Comparison of ENCODE assay signal across 8 cellular contexts in genomic region chr15:50910426-50910795, GRCh38. TPM values are rescaled to one million over a fixed set of nuclear protein-coding genes. Genes with fewer than 3 reads are reported as not detected.
DNase-seq lines count a peak whose midpoint lies in the region; ATAC-seq, FAIRE-seq and TF ChIP-seq lines count a peak whose summit lies in the region.
"Not testable (repeated sequence)": the region's sequence is repeated elsewhere in the genome, so short reads cannot be mapped to it uniquely, and the experiment has no call there.

No MANE protein-coding gene starts in this region.

- H3K9me3 ChIP-seq in A549; DND-41 (ENCODE audit: insufficient read depth, low read length, severe bottlenecking): not testable (repeated sequence)

- peaks cover 25% of the 10 kb centered on the region for H3K36me3 ChIP-seq in DND-41 (ENCODE audit: insufficient read depth, low read length)

- TF ChIP-seq CTCF in A549 (IDR thresholded peaks at IDR 0.05); DND-41 (IDR thresholded peaks at IDR 0.05; ENCODE audit: borderline replicate concordance, extremely low read depth, low read length, poor library complexity, severe bottlenecking); astrocyte of the cerebellum (IDR thresholded peaks at IDR 0.05; ENCODE audit: low read depth, low read length, missing control alignments); epithelial cell of proximal tubule (conservative IDR thresholded peaks at IDR 0.05; ENCODE audit: low read depth, low read length): not testable (repeated sequence)

- H3K27me3 ChIP-seq in DND-41 (ENCODE audit: insufficient read depth, low read length, poor library complexity), result not testable (repeated sequence)

- H2AFZ ChIP-seq in DND-41 (ENCODE audit: low read depth, low read length), result not testable (repeated sequence)

- WGBS in A549 (ENCODE audit: missing lambda C conversion rate), result 58% methylated on average over 3 of the region's 3 CpGs

- TF ChIP-seq EP300 in A549 (IDR thresholded peaks at IDR 0.05), result not testable (repeated sequence)

- H3K9ac ChIP-seq in DND-41 (ENCODE audit: low read depth, low read length), result peak overlapping the region; percentile 91; the same call in 1 of the 2 replicates

- intact Hi-C loops in activated CD4-positive, alpha-beta T cell treated with anti-CD3 and anti-CD28 coated beads, Interleukin-2, amount 10 ng/mL, durations not matched to agents 24 days and 14 days (cut with micrococcal nuclease), result not testable (repeated sequence)

- H3K4me1 Mint-ChIP-seq in activated CD4-positive, alpha-beta T cell treated with anti-CD3 and anti-CD28 coated beads, Interleukin-2, amount 10 ng/mL, durations not matched to agents 24 days and 14 days, result peaks cover 16% of the 10 kb centered on the region

- in situ Hi-C loops in astrocyte of the cerebellum (cut with HindIII; ENCODE audit: low sequenced_read_pairs), result not testable (repeated sequence)

- H4K20me1 ChIP-seq in DND-41 (ENCODE audit: insufficient read depth, low read length), result not testable (repeated sequence)

- H3K27ac Mint-ChIP-seq in activated CD4-positive, alpha-beta T cell treated with anti-CD3 and anti-CD28 coated beads, Interleukin-2, amount 10 ng/mL, durations not matched to agents 24 days and 14 days, result not testable (repeated sequence)

- not testable (repeated sequence) for DNase-seq in A549 (ENCODE audit: low read depth in 1 of 2, low spot score in 1 of 2); DND-41
- DNase-seq in LHCN-M2 (ENCODE audit: low read depth), result peak; percentile 81
- peak; percentile 47 for DNase-seq in activated CD4-positive, alpha-beta T cell treated with anti-CD3 and anti-CD28 coated beads, Interleukin-2, amount 10 ng/mL, durations not matched to agents 24 days and 14 days
- DNase-seq in astrocyte of the cerebellum (ENCODE audit: low read depth), result peak; percentile 60
- DNase-seq in epithelial cell of proximal tubule (ENCODE audit: low read depth), result peak; percentile 18
- peak; percentile 59 for DNase-seq in kidney glomerular epithelial cell (lab: John Stamatoyannopoulos, UW)
- DNase-seq in renal cortical epithelial cell (ENCODE audit: low read depth), result peak; percentile 76

- CTCF ChIA-PET in A549 (lab: Yijun Ruan, JAX), result interaction anchor here (0.6 to 2.6 kb wide), 5 partner anchors 24 to 288 kb away, joined by 3 to 23 read pairs (median 10); no protein-coding TSS in a partner anchor

- peaks cover 32% of the 10 kb centered on the region for H3K79me2 ChIP-seq in DND-41 (ENCODE audit: insufficient read depth, low read length)

- H3K4me1 ChIP-seq in A549 (peaks cover 24% of the 10 kb centered on the region), DND-41 (ENCODE audit: insufficient read depth, low read length) (peaks cover 26% of the 10 kb centered on the region)

- peak overlapping the region in 1 of 2 experiments; percentile 97; a peak in 2 of 6 replicates for H3K27ac ChIP-seq in A549
- H3K27ac ChIP-seq in DND-41 (ENCODE audit: low read length), result not testable (repeated sequence)

- H3K4me2 ChIP-seq in A549, result peak overlapping the region; percentile 90
- H3K4me2 ChIP-seq in DND-41 (ENCODE audit: insufficient read depth, low read length), result peak overlapping the region; percentile 75

- not testable (repeated sequence) for TF ChIP-seq RAD21 in A549 (conservative IDR thresholded peaks at IDR 0.05 in 1 of 2, IDR thresholded peaks at IDR 0.05 in 1 of 2)

- not testable (repeated sequence) for TF ChIP-seq POLR2A in A549 (IDR thresholded peaks at IDR 0.05; ENCODE audit: low read length)

- ATAC-seq in A549; DND-41 (ENCODE audit: insufficient read depth, low read depth): not testable (repeated sequence)

- H3K4me3 Mint-ChIP-seq in activated CD4-positive, alpha-beta T cell treated with anti-CD3 and anti-CD28 coated beads, Interleukin-2, amount 10 ng/mL, durations not matched to agents 24 days and 14 days, result peak overlapping the region; percentile 87

- POLR2A ChIA-PET in A549 (lab: Yijun Ruan, JAX), result not testable (repeated sequence)

- not testable (repeated sequence) for FAIRE-seq in A549 (lab: Jason Lieb, UNC)

- H3K4me3 ChIP-seq in A549, result peak overlapping the region; percentile 81; the same call in 1 of the 3 replicates
- H3K4me3 ChIP-seq in DND-41 (ENCODE audit: low read depth in 1 of 2, low read length in 2 of 2), result 0 out of 4 replicates have a peak overlapping the region, but pooled peaks of 1 of the 2 experiments have one; percentile 78
- H3K4me3 ChIP-seq in astrocyte of the cerebellum (ENCODE audit: low read depth, low read length); epithelial cell of proximal tubule (ENCODE audit: low read depth, low read length): not testable (repeated sequence)

- H3K9me3 Mint-ChIP-seq in activated CD4-positive, alpha-beta T cell treated with anti-CD3 and anti-CD28 coated beads, Interleukin-2, amount 10 ng/mL, durations not matched to agents 24 days and 14 days, result not testable (repeated sequence)

- H3K36me3 Mint-ChIP-seq in activated CD4-positive, alpha-beta T cell treated with anti-CD3 and anti-CD28 coated beads, Interleukin-2, amount 10 ng/mL, durations not matched to agents 24 days and 14 days (ENCODE audit: low read depth), result peaks cover 22% of the 10 kb centered on the region

- not testable (repeated sequence) for H3K27me3 Mint-ChIP-seq in activated CD4-positive, alpha-beta T cell treated with anti-CD3 and anti-CD28 coated beads, Interleukin-2, amount 10 ng/mL, durations not matched to agents 24 days and 14 days

RNA-seq across cellular contexts. Expression of gene AP4E1, which starts 1.9 kb away (rescaled TPM):
- polyA plus RNA-seq in A549 (2011; rRNA removed) (9.5 and 9.6 TPM in 2 replicates), A549 (2017; fragmentation: RNase III; extraction: RNeasy Plus Mini Kit Qiagen cat#74134 plus additional on column Dnase treatment) (9.2 to 10.2 TPM (median 9.6 TPM) in 3 replicates)
- polyA plus RNA-seq in A549 (2012; cell fraction: cytosol; rRNA removed), result 1.6 and 1.9 TPM in 2 replicates
- 1.1 and 2.4 TPM in 2 replicates for polyA plus RNA-seq in A549 (2012; cell fraction: nucleus; rRNA removed)
- 6.4 and 6.9 TPM in 2 replicates for polyA minus RNA-seq in A549 (2011; rRNA and poly(A)+ RNA removed)
- total RNA-seq in LHCN-M2 (2014; rRNA removed) (14.6 and 17.2 TPM in 2 replicates), epithelial cell of proximal tubule (4.6 and 7.4 TPM in 2 replicates), renal cortical epithelial cell (18.8 and 20.8 TPM in 2 replicates)
- polyA plus RNA-seq in LHCN-M2 (2012), result 3.7 TPM
- 16.5 TPM in 2 replicates for total RNA-seq in activated CD4-positive, alpha-beta T cell treated with anti-CD3 and anti-CD28 coated beads, Interleukin-2, amount 10 ng/mL, durations not matched to agents 24 days and 14 days
